Comparison of ENCODE assay signal across 12 cellular contexts in the genomic region with DNA sequence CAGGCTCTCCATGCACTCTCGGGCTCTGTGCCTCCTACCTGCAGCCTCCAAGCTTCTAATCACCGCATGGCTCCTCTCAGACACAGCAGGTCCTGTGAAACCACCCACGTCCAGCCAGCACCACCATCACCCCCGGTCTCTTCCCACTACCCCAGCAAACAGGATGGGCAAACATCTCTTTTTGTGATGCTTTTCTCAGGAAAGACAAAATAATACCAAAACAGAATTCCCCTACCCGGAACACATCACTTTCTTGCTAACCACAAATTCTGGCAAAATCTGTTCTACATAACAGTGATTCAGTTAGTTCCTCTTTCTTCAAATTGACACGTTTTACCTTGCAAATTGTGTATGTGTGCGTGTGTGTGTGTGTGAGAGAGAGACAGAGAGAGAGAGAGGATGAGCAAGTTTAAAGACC. TPM values are rescaled to one million over a fixed set of nuclear protein-coding genes. Genes with fewer than 3 reads are reported as not detected.
DNase-seq lines count a peak whose midpoint lies in the region; ATAC-seq and TF ChIP-seq lines count a peak whose summit lies in the region.
"Had no signal": no experiment of that assay in that cellular context is flagged by ENCODE, and none has a peak within 500 bp of the region (broad histone marks: within the 10 kb centered on the region; RNA-seq: fewer than 3 reads in every experiment).

No MANE protein-coding gene starts in this region.

- no peaks in the 10 kb centered on the region for H3K4me1 ChIP-seq in mucosa of descending colon (ENCODE audit: low read depth)

- ATAC-seq in GM18520 (IDR thresholded peaks at IDR 0.05; ENCODE audit: unreplicated experiment) (peak; percentile 35), GM21717 (IDR thresholded peaks at IDR 0.05; ENCODE audit: unreplicated experiment) (peak; percentile 51), mucosa of descending colon (peak; percentile 36)
- ATAC-seq: left ventricle myocardium superior had no signal

- no peak overlapping the region for H3K27ac ChIP-seq in caudate nucleus (ENCODE audit: low read depth, low read length)
- H3K27ac ChIP-seq: esophagus muscularis mucosa had no signal

- no peaks in the 10 kb centered on the region for H3K9me3 ChIP-seq in mucosa of descending colon
- H3K9me3 ChIP-seq: esophagus muscularis mucosa had no signal

- TF ChIP-seq CTCF in mucosa of descending colon (IDR thresholded peaks at IDR 0.05), result no peak

- H3K4me3 ChIP-seq in mucosa of descending colon, result no peak overlapping the region
- H3K4me3 ChIP-seq: esophagus muscularis mucosa had no signal

- in situ Hi-C loops in KBM-7 (cut with MboI; ENCODE audit: low pct_unique_long_range_greater_than_20kb, low sequenced_read_pairs), result no loop called here

- no peaks in the 10 kb centered on the region for H3K36me3 ChIP-seq in mucosa of descending colon (ENCODE audit: low read depth)

- intact Hi-C loops in mucosa of descending colon (cut with DNase I, micrococcal nuclease), result no loop called here
- intact Hi-C loops in cardiac septum (cut with DNase I), result no loop called here

- DNase-seq in KBM-7 (peak; percentile 81), mucosa of descending colon (no peak), caudate nucleus (lab: John Stamatoyannopoulos, UW) (no peak), HuH-7 (ENCODE audit: low spot score) (no peak), cardiac septum (ENCODE audit: low spot score) (no peak), hippocampal formation (lab: John Stamatoyannopoulos, UW) (no peak)
- DNase-seq: activated CD4-positive, CD25-positive, alpha-beta regulatory T cell; left ventricle myocardium superior; NCI-H446 treated with DMSO at 0.1 percent for 48 hours had no signal

RNA-seq across cellular contexts. Expression of gene SNX8, which starts 6.5 kb away (rescaled TPM):
- total RNA-seq in mucosa of descending colon, result 10 to 100 TPM; 20.8 to 30.1 (median 23.2) TPM
- 18.9 TPM for total RNA-seq in cardiac septum

RNA-seq across cellular contexts. Expression of gene EIF3B, which starts 46.9 kb away (rescaled TPM):
- total RNA-seq in mucosa of descending colon (100 to 1,000 TPM in 2 of 3 donors, 10 to 100 TPM in 1; 91.6 to 127 (median 110) TPM), cardiac septum (64.9 TPM)
